In the genomic region with DNA sequence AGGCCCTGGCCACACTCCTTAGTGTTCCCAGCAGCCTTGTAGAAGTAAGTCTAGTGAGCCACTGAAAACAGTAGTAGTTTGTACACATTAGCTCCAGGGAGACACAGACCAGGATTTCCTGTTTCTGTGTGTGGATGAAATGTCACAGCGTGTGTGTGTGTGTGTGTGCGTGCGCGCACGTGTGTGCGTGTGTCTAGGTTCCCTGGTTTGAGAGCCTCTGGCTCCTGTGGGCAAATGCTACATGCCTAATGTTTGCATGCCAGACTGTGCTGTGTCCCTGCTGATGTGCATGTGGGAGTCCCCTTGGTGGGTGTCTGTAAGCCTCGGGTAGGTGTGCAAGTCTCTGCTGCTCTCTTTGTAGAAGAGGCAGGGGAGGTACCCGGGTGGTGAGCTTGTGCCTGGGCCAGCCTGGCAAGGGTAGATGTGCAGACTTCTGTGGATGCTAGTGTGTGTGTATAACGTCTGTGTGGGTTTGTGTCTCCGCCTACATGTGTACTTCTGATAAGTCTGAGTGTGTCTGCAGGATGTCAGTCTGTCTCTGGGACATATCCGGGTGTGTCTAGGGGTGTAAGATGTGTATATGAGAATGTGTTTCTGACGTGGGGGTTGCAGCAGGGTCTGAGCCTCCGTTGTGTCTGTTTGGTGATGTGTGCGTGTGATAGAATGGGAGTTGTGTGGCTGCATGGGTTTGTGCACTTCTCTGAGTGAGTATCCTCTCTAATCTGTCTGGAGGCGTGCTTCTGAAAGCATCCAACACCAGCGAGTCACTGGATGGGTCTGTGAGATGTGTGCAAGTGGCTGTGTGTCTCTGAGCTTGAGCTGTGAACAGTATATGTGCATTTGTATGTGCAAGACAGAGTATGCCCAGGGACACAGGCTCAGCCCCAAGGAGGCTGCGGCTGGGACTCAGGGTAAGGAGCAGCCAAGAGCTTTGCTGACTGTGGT, we compare ENCODE assay signal across 8 cellular contexts. TPM values are rescaled to one million over a fixed set of nuclear protein-coding genes. Genes with fewer than 3 reads are reported as not detected.
DNase-seq lines count a peak whose midpoint lies in the region; ATAC-seq and TF ChIP-seq lines count a peak whose summit lies in the region.

No MANE protein-coding gene starts in this region.

- peaks cover 19% of the 10 kb centered on the region for H3K4me1 Mint-ChIP-seq in activated T-cell treated with anti-CD3 and anti-CD28 coated beads, Interleukin-2, amount 50 U/mL, for 24 hours (ENCODE audit: low read depth)
- H3K4me1 Mint-ChIP-seq in glutamatergic neuron (ENCODE audit: low read depth, unreplicated experiment), result peaks cover 53% of the 10 kb centered on the region

- no peak for TF ChIP-seq CTCF in glutamatergic neuron (IDR thresholded peaks at IDR 0.05; ENCODE audit: partially characterized antibody, unreplicated experiment)

- H3K27me3 Mint-ChIP-seq in activated T-cell treated with anti-CD3 and anti-CD28 coated beads, Interleukin-2, amount 50 U/mL, for 24 hours, result peaks cover 8% of the 10 kb centered on the region
- peaks cover 11% of the 10 kb centered on the region for H3K27me3 Mint-ChIP-seq in glutamatergic neuron (ENCODE audit: unreplicated experiment)

- no peak overlapping the region for H3K4me3 Mint-ChIP-seq in activated T-cell treated with anti-CD3 and anti-CD28 coated beads, Interleukin-2, amount 50 U/mL, for 24 hours
- peak overlapping the region; percentile 13 for H3K4me3 Mint-ChIP-seq in glutamatergic neuron (ENCODE audit: unreplicated experiment)

- H3K9me3 Mint-ChIP-seq in activated T-cell treated with anti-CD3 and anti-CD28 coated beads, Interleukin-2, amount 50 U/mL, for 24 hours, result no peaks in the 10 kb centered on the region
- H3K9me3 Mint-ChIP-seq in glutamatergic neuron (ENCODE audit: unreplicated experiment), result peaks cover 10% of the 10 kb centered on the region

- peak; percentile 18 for DNase-seq in NCI-H2196 (lab: John Stamatoyannopoulos, UW; ENCODE audit: unreplicated experiment)
- no peak for DNase-seq in NCI-H2196 treated with DMSO at 0.1 percent for 48 hours (lab: John Stamatoyannopoulos, UW; ENCODE audit: unreplicated experiment)
- DNase-seq in activated T-cell treated with anti-CD3 and anti-CD28 coated beads, Interleukin-2, amount 50 U/mL, for 24 hours, result no peak
- no peak for DNase-seq in glutamatergic neuron
- peak; percentile 45 for DNase-seq in superior temporal gyrus (ENCODE audit: extremely low spot score)
- DNase-seq in effector CD4-positive, alpha-beta T cell, result no peak

- no peak for ATAC-seq in GM19324 (IDR thresholded peaks at IDR 0.05; ENCODE audit: low FRiP score, unreplicated experiment)
- no peak for ATAC-seq in GM21367 (IDR thresholded peaks at IDR 0.05; ENCODE audit: unreplicated experiment)

- H3K27ac Mint-ChIP-seq in activated T-cell treated with anti-CD3 and anti-CD28 coated beads, Interleukin-2, amount 50 U/mL, for 24 hours, result peak overlapping the region; percentile 7
- H3K27ac Mint-ChIP-seq in glutamatergic neuron (ENCODE audit: unreplicated experiment), result peak overlapping the region; percentile 34

- no peaks in the 10 kb centered on the region for H3K36me3 Mint-ChIP-seq in activated T-cell treated with anti-CD3 and anti-CD28 coated beads, Interleukin-2, amount 50 U/mL, for 24 hours (ENCODE audit: low read depth)
- H3K36me3 Mint-ChIP-seq in glutamatergic neuron (ENCODE audit: unreplicated experiment), result no peaks in the 10 kb centered on the region

RNA-seq across cellular contexts. Expression of a gene that starts 19.0 kb away (rescaled TPM):
- not detected for total RNA-seq in glutamatergic neuron (ENCODE audit: unreplicated experiment)

Comparison
In these comparisons a context has a peak if more than half of its experiments do, and no peak if none do; other contexts are left out.
1. DNase-seq: peak in NCI-H2196 (single experiment) and superior temporal gyrus (single experiment); none in NCI-H2196 treated with DMSO at 0.1 percent for 48 hours (single experiment), activated T-cell treated with anti-CD3 and anti-CD28 coated beads, Interleukin-2, amount 50 U/mL, for 24 hours (single experiment), glutamatergic neuron (single experiment) and effector CD4-positive, alpha-beta T cell (single experiment).